Comparison of ENCODE assay signal across 10 cellular contexts in the genomic region with DNA sequence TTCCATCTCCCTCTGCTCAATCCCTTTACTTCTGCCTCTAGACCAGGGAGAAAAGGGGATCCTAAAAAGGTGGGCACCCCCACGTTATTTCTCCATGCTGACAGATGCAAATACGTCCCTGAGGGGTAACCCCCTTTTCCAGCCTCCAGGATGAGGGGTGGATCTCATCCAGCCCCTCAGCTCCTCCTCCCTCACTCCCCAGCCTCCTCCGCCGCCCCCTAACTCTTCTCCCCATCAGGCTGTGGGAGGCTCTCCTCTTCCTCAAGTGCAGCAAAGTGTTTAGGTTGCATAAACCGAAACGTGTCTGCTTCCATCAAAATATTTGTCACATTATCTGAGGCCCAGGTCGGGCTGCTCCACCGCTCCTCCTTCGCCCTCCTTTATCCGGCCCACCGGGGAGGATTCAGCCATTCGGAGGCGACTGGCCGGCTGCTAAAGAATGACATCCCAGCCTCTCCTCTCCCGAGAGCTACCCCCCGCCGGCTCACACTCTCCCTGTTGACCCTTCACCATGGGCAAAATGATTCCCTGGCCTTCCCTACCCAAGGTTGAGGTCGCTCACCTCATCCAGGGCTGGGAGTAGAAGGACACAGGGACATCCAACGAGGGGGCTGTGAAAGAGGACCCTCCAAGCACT. TPM values are rescaled to one million over a fixed set of nuclear protein-coding genes. Genes with fewer than 3 reads are reported as not detected.
DNase-seq lines count a peak whose midpoint lies in the region; ATAC-seq and TF ChIP-seq lines count a peak whose summit lies in the region.
"Had no signal": no experiment of that assay in that cellular context is flagged by ENCODE, and none has a peak within 500 bp of the region (broad histone marks: within the 10 kb centered on the region; RNA-seq: fewer than 3 reads in every experiment).

No MANE protein-coding gene starts in this region.

- no peaks in the 10 kb centered on the region for H3K9me2 ChIP-seq in GM23338 (ENCODE audit: insufficient read depth)

- H3K4me1 ChIP-seq in A673 (ENCODE audit: insufficient read depth, low read length, poor library complexity, severe bottlenecking) = no peaks in the 10 kb centered on the region
- peaks cover 37% of the 10 kb centered on the region for H3K4me1 ChIP-seq in GM23338 (ENCODE audit: insufficient read depth)
- H3K4me1 ChIP-seq in mesodermal cell (ENCODE audit: control insufficient read depth, insufficient read depth, low read length, poor library complexity, severe bottlenecking) = peaks cover 9% of the 10 kb centered on the region
- peaks cover 0 to 19% of the 10 kb centered on the region in 2 donors for H3K4me1 ChIP-seq in adrenal gland (replicated peaks in 1 of 2)

- no peaks in the 10 kb centered on the region; the same call in 2 of the 3 replicates for H3K9me3 Mint-ChIP-seq in GM23338
- H3K9me3 Mint-ChIP-seq in activated naive CD8-positive, alpha-beta T cell treated with anti-CD3 and anti-CD28 coated beads for 36 hours = no peaks in the 10 kb centered on the region

- peaks cover 33% of the 10 kb centered on the region for H3K4me1 Mint-ChIP-seq in GM23338
- peaks cover 37% of the 10 kb centered on the region for H3K4me1 Mint-ChIP-seq in activated naive CD8-positive, alpha-beta T cell treated with anti-CD3 and anti-CD28 coated beads for 36 hours

- POLR2A ChIA-PET in A673 (lab: Charles Lee; ENCODE audit: low non-redundant PET) = no interaction called here

- H3K27me3 ChIP-seq in A673 (replicated peaks; ENCODE audit: insufficient read depth, low read depth, low read length, poor library complexity) (no peaks in the 10 kb centered on the region), GM23338 (ENCODE audit: insufficient read depth) (peaks cover 66% of the 10 kb centered on the region), adrenal gland (peaks cover 49% of the 10 kb centered on the region)

- no peaks in the 10 kb centered on the region; the same call in 2 of the 3 replicates for H3K36me3 Mint-ChIP-seq in GM23338 (ENCODE audit: low read depth)
- no peaks in the 10 kb centered on the region for H3K36me3 Mint-ChIP-seq in activated naive CD8-positive, alpha-beta T cell treated with anti-CD3 and anti-CD28 coated beads for 36 hours

- H3K27ac ChIP-seq in A673 (ENCODE audit: low read depth, low read length, poor library complexity, severe bottlenecking) (no peak overlapping the region), GM23338 (ENCODE audit: low read depth) (no peak overlapping the region), mesodermal cell (ENCODE audit: low read depth, low read length, severe bottlenecking) (no peak overlapping the region), adrenal gland (no peak overlapping the region)

- no peak for DNase-seq in A673 (ENCODE audit: low spot score)
- DNase-seq in GM23338 (ENCODE audit: low spot score) = peak; percentile 65
- DNase-seq in activated naive CD8-positive, alpha-beta T cell treated with anti-CD3 and anti-CD28 coated beads for 36 hours = no peak
- no peak for DNase-seq in NCI-H345 treated with DMSO at 0.1 percent for 48 hours (lab: John Stamatoyannopoulos, UW; ENCODE audit: unreplicated experiment)
- DNase-seq in dermis blood vessel endothelial cell = no peak
- DNase-seq in adrenal gland = no peak
- DNase-seq: amniotic stem cell, occipital lobe had no signal

- H2AFZ ChIP-seq in GM23338 = peak overlapping the region; percentile 76

- no peak overlapping the region for H3K27ac Mint-ChIP-seq in GM23338
- no peak overlapping the region for H3K27ac Mint-ChIP-seq in activated naive CD8-positive, alpha-beta T cell treated with anti-CD3 and anti-CD28 coated beads for 36 hours

- peak overlapping the region; percentile 74 for H3K4me3 Mint-ChIP-seq in GM23338
- H3K4me3 Mint-ChIP-seq in activated naive CD8-positive, alpha-beta T cell treated with anti-CD3 and anti-CD28 coated beads for 36 hours = peak overlapping the region; percentile 40

- H3K4me3 ChIP-seq in A673 (ENCODE audit: low read depth, low read length, poor library complexity, severe bottlenecking) = peak overlapping the region; percentile 50
- peak overlapping the region; percentile 88 for H3K4me3 ChIP-seq in GM23338
- H3K4me3 ChIP-seq in mesodermal cell (ENCODE audit: extremely low read depth, insufficient read depth, low read length, poor library complexity, severe bottlenecking) = peak overlapping the region; percentile 52
- no peak overlapping the region for H3K4me3 ChIP-seq in adrenal gland

- H3F3A ChIP-seq in GM23338 (replicated peaks; ENCODE audit: low read depth) = peaks cover 35% of the 10 kb centered on the region

- H3K36me3 ChIP-seq in A673 (ENCODE audit: insufficient read depth, low read length, poor library complexity, severe bottlenecking) (no peaks in the 10 kb centered on the region), GM23338 (ENCODE audit: insufficient read depth) (no peaks in the 10 kb centered on the region), mesodermal cell (ENCODE audit: control insufficient read depth, insufficient read depth, low read length) (no peaks in the 10 kb centered on the region), adrenal gland (replicated peaks in 1 of 2) (no peaks in the 10 kb centered on the region)

- intact Hi-C loops in A673 (cut with micrococcal nuclease; ENCODE audit: unreplicated experiment) (no loop called here), adrenal gland (cut with DNase I) (no loop called here)

- CTCF ChIA-PET in A673 (lab: Charles Lee) = no interaction called here

- TF ChIP-seq CTCF in A673 (conservative IDR thresholded peaks at IDR 0.05; ENCODE audit: low read depth, low read length) = no peak
- TF ChIP-seq CTCF in GM23338 (conservative IDR thresholded peaks at IDR 0.05; ENCODE audit: low read depth in 2 of 2) = no peak
- TF ChIP-seq CTCF in adrenal gland (IDR thresholded peaks at IDR 0.05) = no peak

- no peak for TF ChIP-seq POLR2A in adrenal gland (IDR thresholded peaks at IDR 0.05)

- H4K20me1 ChIP-seq in GM23338 (replicated peaks; ENCODE audit: insufficient read depth) = no peaks in the 10 kb centered on the region

- peak; percentile 12 for ATAC-seq in GM23338
- no peak for ATAC-seq in GM19452 (IDR thresholded peaks at IDR 0.05; ENCODE audit: unreplicated experiment)

- WGBS in mesodermal cell (ENCODE audit: insufficient coverage in 2 of 2), 2 experiments = 14 to 19% methylated on average over 13 to 15 of the region's 19 CpGs
- 63 to 69% (median 66%) methylated on average over 16 to 19 of the region's 19 CpGs for WGBS in adrenal gland, 4 donors

- H3K9me3 ChIP-seq in A673 (ENCODE audit: low read depth, low read length, poor library complexity, severe bottlenecking) (no peaks in the 10 kb centered on the region), mesodermal cell (ENCODE audit: control insufficient read depth, low read length) (no peaks in the 10 kb centered on the region), adrenal gland (replicated peaks in 1 of 3) (no peaks in the 10 kb centered on the region)

- H3K79me2 ChIP-seq in GM23338 (replicated peaks; ENCODE audit: insufficient read depth) = no peaks in the 10 kb centered on the region

- H3K4me2 ChIP-seq in GM23338 = peak overlapping the region; percentile 99

- no TSS peak for BruUV-seq in A673 (replicated peaks; lab: Mats Ljungman, UMichigan)

- H3K27me3 Mint-ChIP-seq in GM23338 (ENCODE audit: insufficient read depth, low read depth, poor library complexity) = peaks cover 48% of the 10 kb centered on the region
- peaks cover 65% of the 10 kb centered on the region for H3K27me3 Mint-ChIP-seq in activated naive CD8-positive, alpha-beta T cell treated with anti-CD3 and anti-CD28 coated beads for 36 hours

TF ChIP-seq in GM23338, 12 proteins besides CTCF, POLR2A, EP300 and RAD21 (continues in another document):
- TF ChIP-seq ZNF331 (CRISPR knock-in tag; IDR thresholded peaks at IDR 0.05; ENCODE audit: low read depth) (no peak), NANOG (IDR thresholded peaks at IDR 0.05; ENCODE audit: borderline replicate concordance) (no peak), STAT1 (IDR thresholded peaks at IDR 0.05; ENCODE audit: unreplicated experiment) (no peak), EZH2phosphoT487 (IDR thresholded peaks at IDR 0.05; ENCODE audit: unreplicated experiment) (no peak)

RNA-seq across cellular contexts. Expression of a gene that starts 1.2 kb away (rescaled TPM):
- total RNA-seq in A673 (2021) = 8.6 and 10.8 TPM in 2 replicates
- 4.9 and 14.4 TPM in 2 replicates for total RNA-seq in GM23338 (2014; rRNA removed; shearing (Covaris generic))
- polyA plus RNA-seq in GM23338 (2016; fragmentation: Nextera tagmentation; extraction: Ambion mirVana) = 4.3 and 6.8 TPM in 2 replicates
- total RNA-seq in activated naive CD8-positive, alpha-beta T cell treated with anti-CD3 and anti-CD28 coated beads for 36 hours = not detected
- polyA plus RNA-seq in mesodermal cell (2013, experiment 1 of 2) = 1.4 TPM
- 1.5 TPM for polyA plus RNA-seq in mesodermal cell (2013, experiment 2 of 2)
- 0.14 TPM in 1 of 2 replicates, not detected in the other for total RNA-seq in dermis blood vessel endothelial cell
- 1 to 10 TPM in 2 of 8 donors, under 1 TPM in 2, not detected in 4; 0.55 to 1.5 (median 0.94) TPM for total RNA-seq in adrenal gland
- polyA plus RNA-seq in adrenal gland = 1 to 10 TPM in 1 of 3 donors, under 1 TPM in 2; 0.27 to 3.3 (median 0.88) TPM

RNA-seq across cellular contexts. Expression of a gene that starts 21.7 kb away (rescaled TPM):
- 49.4 and 54.3 TPM in 2 replicates for total RNA-seq in A673 (2021)
- 27.1 and 28.4 TPM in 2 replicates for total RNA-seq in GM23338 (2014; rRNA removed; shearing (Covaris generic))
- polyA plus RNA-seq in GM23338 (2016; fragmentation: Nextera tagmentation; extraction: Ambion mirVana) = 13.5 and 14.1 TPM in 2 replicates
- 10 to 100 TPM; 36.7 to 37.1 TPM for total RNA-seq in activated naive CD8-positive, alpha-beta T cell treated with anti-CD3 and anti-CD28 coated beads for 36 hours
- 18.7 TPM for polyA plus RNA-seq in mesodermal cell (2013, experiment 1 of 2)
- polyA plus RNA-seq in mesodermal cell (2013, experiment 2 of 2) = 19.9 TPM
- total RNA-seq in dermis blood vessel endothelial cell = 1.4 and 7.3 TPM in 2 replicates
- 1 to 10 TPM in 2 of 8 donors, under 1 TPM in 5, not detected in 1; 0.21 to 1.3 (median 0.83) TPM for total RNA-seq in adrenal gland
- under 1 TPM; 0.20 to 0.46 (median 0.24) TPM for polyA plus RNA-seq in adrenal gland

RNA-seq across cellular contexts. Expression of a gene that starts 54.0 kb away (rescaled TPM):
- total RNA-seq in A673 (2021) = not detected in 2 replicates
- total RNA-seq in GM23338 (2014; rRNA removed; shearing (Covaris generic)) = 4.0 and 5.1 TPM in 2 replicates
- 0.15 and 0.73 TPM in 2 replicates for polyA plus RNA-seq in GM23338 (2016; fragmentation: Nextera tagmentation; extraction: Ambion mirVana)
- total RNA-seq in activated naive CD8-positive, alpha-beta T cell treated with anti-CD3 and anti-CD28 coated beads for 36 hours = not detected
- 0.55 TPM for polyA plus RNA-seq in mesodermal cell (2013, experiment 1 of 2)
- polyA plus RNA-seq in mesodermal cell (2013, experiment 2 of 2) = 0.20 TPM
- total RNA-seq in dermis blood vessel endothelial cell = 0.51 TPM in 1 of 2 replicates, not detected in the other
- total RNA-seq in adrenal gland = 1 to 10 TPM in 6 of 8 donors, under 1 TPM in 1, not detected in 1; 0.88 to 9.1 (median 1.6) TPM
- polyA plus RNA-seq in adrenal gland = 1 to 10 TPM in 1 of 3 donors, under 1 TPM in 2; 0.62 to 3.2 (median 0.98) TPM

Comparison
In these comparisons a context has a peak if more than half of its experiments do, and no peak if none do; other contexts are left out.
1. H3K4me3 ChIP-seq: peak in A673 (single experiment), GM23338 (single experiment) and mesodermal cell (single experiment); none in adrenal gland (0 of 4).